1 cellular context compared by ENCODE assay signal in genomic region chr11:68064876-68065275, GRCh38.
TF ChIP-seq lines count a peak whose summit lies in the region.

No MANE protein-coding gene starts in this region.

TF ChIP-seq in endothelial cell of umbilical vein, 7 proteins besides CTCF, POLR2A, EP300 and RAD21:
- no peak for TF ChIP-seq MAX (IDR thresholded peaks at IDR 0.05; ENCODE audit: insufficient read depth, insufficient read length)
- no peak for TF ChIP-seq GATA2 (IDR thresholded peaks at IDR 0.05; ENCODE audit: insufficient read depth, insufficient read length, low read depth, low read length)
- no peak for TF ChIP-seq FOS (IDR thresholded peaks at IDR 0.05; ENCODE audit: borderline replicate concordance, insufficient read depth, low read length)
- TF ChIP-seq POLR2AphosphoS5 (IDR thresholded peaks at IDR 0.05; ENCODE audit: insufficient read depth, low read depth, low read length), result no peak
- TF ChIP-seq MYC (IDR thresholded peaks at IDR 0.05; ENCODE audit: low read depth, low read length), result no peak
- no peak for TF ChIP-seq EZH2 (IDR thresholded peaks at IDR 0.05; ENCODE audit: borderline replicate concordance, low read depth, low read length, severe bottlenecking)
TF ChIP-seq in endothelial cell of umbilical vein: peak in this region for 0.
